21 cellular contexts compared by ENCODE assay signal in genomic region chr17:19410101-19410500, GRCh38. TPM values are rescaled to one million over a fixed set of nuclear protein-coding genes. Genes with fewer than 3 reads are reported as not detected.
A peak's percentile ranks its signal among the peaks of the same experiment; 100 is the strongest.
DNase-seq lines count a peak whose midpoint lies in the region; ATAC-seq, FAIRE-seq and TF ChIP-seq lines count a peak whose summit lies in the region.
"Had no signal": no experiment of that assay in that cellular context is flagged by ENCODE, and none has a peak within 500 bp of the region (broad histone marks: within the 10 kb centered on the region; RNA-seq: fewer than 3 reads in every experiment).

No MANE protein-coding gene starts in this region.

- CTCF ChIA-PET in IMR-90 (lab: Yijun Ruan, JAX) = interaction anchor here (0.7 to 2.5 kb wide), 2 partner anchors 10 to 47 kb away, joined by 3 to 12 read pairs; partner anchors contain the start of gene B9D1

- H3K4me3 ChIP-seq in IMR-90 (ENCODE audit: insufficient read depth, low read depth, low read length) (no peak overlapping the region), astrocyte (ENCODE audit: insufficient read depth, low read depth, low read length) (no peak overlapping the region), neuronal stem cell (ENCODE audit: low read length in 2 of 2) (no peak overlapping the region), esophagus muscularis mucosa (no peak overlapping the region)
- H3K4me3 ChIP-seq: ovary, SJSA1 had no signal

- H3K56ac ChIP-seq in IMR-90 (ENCODE audit: extremely low read depth, insufficient read depth, low read length) = no peak overlapping the region

- H2BK12ac ChIP-seq in neuronal stem cell (ENCODE audit: low read length) = no peak overlapping the region

- in situ Hi-C loops in IMR-90 (cut with MboI; ENCODE audit: low sequenced_read_pairs) = no loop called here

- intact Hi-C loops in IMR-90 (cut with micrococcal nuclease) = no loop called here
- intact Hi-C loops in esophagus muscularis mucosa (cut with DNase I) = no loop called here

- no peak for DNase-seq in IMR-90
- no peak for DNase-seq in astrocyte (ENCODE audit: low read depth)
- DNase-seq in foreskin keratinocyte = no peak
- no peak for DNase-seq in neuronal stem cell (ENCODE audit: low spot score)
- no peak for DNase-seq in glomerular visceral epithelial cell (ENCODE audit: extremely low spot score)
- no peak for DNase-seq in esophagus muscularis mucosa (ENCODE audit: extremely low spot score)
- DNase-seq: activated CD4-positive, CD25-positive, alpha-beta regulatory T cell; activated T-cell treated with anti-CD3 and anti-CD28 coated beads, Interleukin-2, amount 50 U/mL, for 48 hours; DMS 273 treated with DMSO at 0.1 percent for 48 hours; H9; naive thymus-derived CD4-positive, alpha-beta T cell; NCI-H187; ovary; T-cell; transverse colon had no signal

- TF ChIP-seq RAD21 in IMR-90 (IDR thresholded peaks at IDR 0.05; ENCODE audit: low read length) = no peak

- H3K9me3 ChIP-seq in IMR-90 (ENCODE audit: control insufficient read depth, insufficient read depth, low read length) = no peaks in the 10 kb centered on the region
- H3K9me3 ChIP-seq in astrocyte (ENCODE audit: insufficient read depth, low read depth, low read length) = no peaks in the 10 kb centered on the region
- no peaks in the 10 kb centered on the region for H3K9me3 ChIP-seq in neuronal stem cell (replicated peaks in 1 of 2; ENCODE audit: control insufficient read depth in 2 of 2, insufficient read depth in 1 of 2, low read depth in 1 of 2, low read length in 2 of 2)
- H3K9me3 ChIP-seq in esophagus muscularis mucosa = no peaks in the 10 kb centered on the region
- H3K9me3 ChIP-seq: ovary, SJSA1, transverse colon had no signal

- peak overlapping the region; percentile 29 for H2BK120ac ChIP-seq in IMR-90 (ENCODE audit: low read depth, low read length)
- H2BK120ac ChIP-seq in neuronal stem cell (ENCODE audit: low read depth, low read length) = no peak overlapping the region

- H3K27me3 Mint-ChIP-seq in astrocyte (ENCODE audit: low read depth, unreplicated experiment) = peaks cover 16% of the 10 kb centered on the region

- dilution Hi-C loops in IMR-90 (cut with HindIII; ENCODE audit: low sequenced_read_pairs, unreplicated experiment) = no loop called here

- H3K4me3 Mint-ChIP-seq in astrocyte (ENCODE audit: unreplicated experiment) = peak overlapping the region; percentile 60
- H3K4me3 Mint-ChIP-seq: IgD-negative memory B cell; naive thymus-derived CD4-positive, alpha-beta T cell; stimulated activated effector memory CD8-positive, alpha-beta T cell treated with anti-CD3 and anti-CD28 coated beads, Interleukin-12 subunit alpha, Interleukin-12 subunit beta, amount 100 ng/mL, for 72 hours; T-cell had no signal

- peaks cover 11% of the 10 kb centered on the region for H3K9me1 ChIP-seq in IMR-90 (ENCODE audit: insufficient read depth, low read length)

- no peak overlapping the region for H3K27ac Mint-ChIP-seq in astrocyte (ENCODE audit: unreplicated experiment)
- H3K27ac Mint-ChIP-seq: H9; stimulated activated effector memory CD8-positive, alpha-beta T cell treated with anti-CD3 and anti-CD28 coated beads, Interleukin-12 subunit alpha, Interleukin-12 subunit beta, amount 100 ng/mL, for 72 hours; T-cell had no signal

- H3K4ac ChIP-seq in IMR-90 (ENCODE audit: low read depth, low read length) (peak overlapping the region; percentile 17; the same call in 1 of the 2 replicates), neuronal stem cell (ENCODE audit: low read length) (no peak overlapping the region)

- no peak for FAIRE-seq in astrocyte (lab: Jason Lieb, UNC)

- H2BK15ac ChIP-seq in IMR-90 (ENCODE audit: low read depth, low read length) (no peak overlapping the region), neuronal stem cell (ENCODE audit: low read length) (no peak overlapping the region)

- ATAC-seq in IMR-90 (ENCODE audit: low read depth) = no peak
- peak; percentile 2 for ATAC-seq in foreskin keratinocyte
- ATAC-seq in HG02884 (IDR thresholded peaks at IDR 0.05; ENCODE audit: unreplicated experiment) = no peak
- ATAC-seq: naive thymus-derived CD4-positive, alpha-beta T cell; T-cell had no signal

- no peaks in the 10 kb centered on the region for H3K9me3 Mint-ChIP-seq in astrocyte (ENCODE audit: unreplicated experiment)
- H3K9me3 Mint-ChIP-seq: H9; IgD-negative memory B cell; naive thymus-derived CD4-positive, alpha-beta T cell; stimulated activated effector memory CD8-positive, alpha-beta T cell treated with anti-CD3 and anti-CD28 coated beads, Interleukin-12 subunit alpha, Interleukin-12 subunit beta, amount 100 ng/mL, for 72 hours; T-cell had no signal

- no peaks in the 10 kb centered on the region for H3K36me3 ChIP-seq in IMR-90 (ENCODE audit: control insufficient read depth, insufficient read depth, low read length)
- H3K36me3 ChIP-seq in astrocyte (ENCODE audit: insufficient read depth, low read length) = no peaks in the 10 kb centered on the region
- H3K36me3 ChIP-seq in neuronal stem cell (replicated peaks in 1 of 2; ENCODE audit: control insufficient read depth in 2 of 2, insufficient read depth in 2 of 2, low read length in 2 of 2) = no peaks in the 10 kb centered on the region
- no peaks in the 10 kb centered on the region for H3K36me3 ChIP-seq in esophagus muscularis mucosa
- H3K36me3 ChIP-seq: ovary, SJSA1, transverse colon had no signal

- no peaks in the 10 kb centered on the region for H3K36me3 Mint-ChIP-seq in astrocyte (ENCODE audit: low read depth, unreplicated experiment)
- H3K36me3 Mint-ChIP-seq: IgD-negative memory B cell; naive thymus-derived CD4-positive, alpha-beta T cell; stimulated activated effector memory CD8-positive, alpha-beta T cell treated with anti-CD3 and anti-CD28 coated beads, Interleukin-12 subunit alpha, Interleukin-12 subunit beta, amount 100 ng/mL, for 72 hours; T-cell had no signal

- H2BK5ac ChIP-seq in IMR-90 (ENCODE audit: low read depth, low read length, poor library complexity, severe bottlenecking) = no peak overlapping the region
- H2BK5ac ChIP-seq in neuronal stem cell (ENCODE audit: low read length) = no peak overlapping the region

- no peaks in the 10 kb centered on the region for H3K79me2 ChIP-seq in astrocyte (ENCODE audit: insufficient read depth, low read length)

- TF ChIP-seq POLR2A in IMR-90 (IDR thresholded peaks at IDR 0.05; ENCODE audit: low read depth, low read length) (no peak), esophagus muscularis mucosa (IDR thresholded peaks at IDR 0.05; ENCODE audit: low read depth) (no peak)

- no peak overlapping the region for H4K5ac ChIP-seq in IMR-90 (ENCODE audit: low read depth, low read length)

- TF ChIP-seq EP300 in esophagus muscularis mucosa (IDR thresholded peaks at IDR 0.05) = no peak

- H3K4me1 Mint-ChIP-seq in astrocyte (ENCODE audit: low read depth, unreplicated experiment) = peaks cover 9% of the 10 kb centered on the region
- H3K4me1 Mint-ChIP-seq: naive thymus-derived CD4-positive, alpha-beta T cell; stimulated activated effector memory CD8-positive, alpha-beta T cell treated with anti-CD3 and anti-CD28 coated beads, Interleukin-12 subunit alpha, Interleukin-12 subunit beta, amount 100 ng/mL, for 72 hours; T-cell had no signal

- H3K4me2 ChIP-seq in IMR-90 (ENCODE audit: low read depth, low read length) (no peak overlapping the region), astrocyte (ENCODE audit: low read length) (peak overlapping the region; percentile 82), neuronal stem cell (ENCODE audit: insufficient read depth, low read length, poor library complexity, severe bottlenecking) (no peak overlapping the region)

- H3K18ac ChIP-seq in IMR-90 (ENCODE audit: low read depth, low read length) = no peak overlapping the region
- H3K18ac ChIP-seq in neuronal stem cell (ENCODE audit: low read length) = no peak overlapping the region

- H4K91ac ChIP-seq in IMR-90 (ENCODE audit: insufficient read depth, low read depth, low read length) (peak overlapping the region; percentile 33; the same call in 1 of the 2 replicates), neuronal stem cell (ENCODE audit: low read depth, low read length, poor library complexity) (no peak overlapping the region)

- peak overlapping the region; percentile 37 for H2AK5ac ChIP-seq in IMR-90 (ENCODE audit: low read depth, low read length)
- peak overlapping the region; percentile 14 for H2AK5ac ChIP-seq in neuronal stem cell (ENCODE audit: low read depth, low read length)

- POLR2A ChIA-PET in IMR-90 (lab: Charles Lee; ENCODE audit: unreplicated experiment) = interaction anchor here (0.6 kb wide), 2 partner anchors 23 to 32 kb away, joined by 4 to 7 read pairs; partner anchors contain the start of gene MFAP4

- no peak overlapping the region for H2BK20ac ChIP-seq in IMR-90 (ENCODE audit: low read depth, low read length)

- H3K9ac ChIP-seq in IMR-90 (ENCODE audit: low read depth, low read length) (no peak overlapping the region), astrocyte (ENCODE audit: low read length) (no peak overlapping the region), neuronal stem cell (ENCODE audit: low read depth, low read length, poor library complexity) (no peak overlapping the region)

- H4K8ac ChIP-seq in IMR-90 (ENCODE audit: low read depth in 2 of 2, low read length in 2 of 2) (0 out of 4 replicates have a peak overlapping the region, but pooled peaks of 1 of the 2 experiments have one; percentile 10), neuronal stem cell (ENCODE audit: low read depth, low read length) (no peak overlapping the region)

- H2AFZ ChIP-seq in IMR-90 (replicated peaks; ENCODE audit: low read length, poor library complexity) = peak overlapping the region; percentile 77
- no peak overlapping the region for H2AFZ ChIP-seq in astrocyte (ENCODE audit: low read depth, low read length)
- H2AFZ ChIP-seq in neuronal stem cell (ENCODE audit: low read length) = no peak overlapping the region

- H3K27me3 ChIP-seq in IMR-90 (ENCODE audit: control insufficient read depth, insufficient read depth, low read length) (no peaks in the 10 kb centered on the region), astrocyte (ENCODE audit: insufficient read depth, low read length) (no peaks in the 10 kb centered on the region), foreskin keratinocyte (peaks cover 3% of the 10 kb centered on the region), neuronal stem cell (ENCODE audit: control insufficient read depth in 3 of 3, insufficient read depth in 3 of 3, low read depth in 1 of 3, low read length in 3 of 3) (peaks cover 0 to 33% (median 0%) of the 10 kb centered on the region in 3 experiments), esophagus muscularis mucosa (no peaks in the 10 kb centered on the region)
- H3K27me3 ChIP-seq: ovary, SJSA1, transverse colon had no signal

- H3K79me1 ChIP-seq in IMR-90 (ENCODE audit: low read depth in 1 of 2, low read length in 2 of 2) (no peaks in the 10 kb centered on the region), neuronal stem cell (ENCODE audit: low read depth, low read length) (no peaks in the 10 kb centered on the region)

- H3K14ac ChIP-seq in IMR-90 (replicated peaks; ENCODE audit: low read depth, low read length) (no peak overlapping the region), neuronal stem cell (ENCODE audit: low read length) (no peak overlapping the region)

- no TSS peak for BruUV-seq in IMR-90 (replicated peaks; lab: Mats Ljungman, UMichigan)

- TF ChIP-seq CTCF in IMR-90 (conservative IDR thresholded peaks at IDR 0.05; ENCODE audit: low read depth, low read length) (no peak), astrocyte (IDR thresholded peaks at IDR 0.05; ENCODE audit: insufficient read depth, low read depth, low read length) (no peak), foreskin keratinocyte (conservative IDR thresholded peaks at IDR 0.05) (no peak), esophagus muscularis mucosa (IDR thresholded peaks at IDR 0.05) (no peak)

- no peak overlapping the region for H3K23ac ChIP-seq in IMR-90 (ENCODE audit: low read depth, low read length)
- no peak overlapping the region for H3K23ac ChIP-seq in neuronal stem cell (ENCODE audit: low read depth, low read length, poor library complexity)

- H3K27ac ChIP-seq in IMR-90 (ENCODE audit: insufficient read depth, low read length) = no peak overlapping the region
- H3K27ac ChIP-seq in astrocyte (ENCODE audit: low read depth, low read length) = no peak overlapping the region
- no peak overlapping the region for H3K27ac ChIP-seq in foreskin keratinocyte
- no peak overlapping the region for H3K27ac ChIP-seq in neuronal stem cell (replicated peaks; ENCODE audit: low read length)
- no peak overlapping the region for H3K27ac ChIP-seq in esophagus muscularis mucosa (replicated peaks in 1 of 4)
- H3K27ac ChIP-seq: ovary, SJSA1 had no signal

- peaks cover 11% of the 10 kb centered on the region; the same call in 1 of the 2 replicates for H3K4me1 ChIP-seq in IMR-90 (ENCODE audit: control insufficient read depth, insufficient read depth, low read length)
- peaks cover 25% of the 10 kb centered on the region for H3K4me1 ChIP-seq in astrocyte (ENCODE audit: insufficient read depth, low read length)
- no peaks in the 10 kb centered on the region for H3K4me1 ChIP-seq in foreskin keratinocyte
- peaks cover 0 to 13% of the 10 kb centered on the region in 2 donors for H3K4me1 ChIP-seq in neuronal stem cell (ENCODE audit: control insufficient read depth in 2 of 2, insufficient read depth in 1 of 2, low read depth in 1 of 2, low read length in 2 of 2)
- H3K4me1 ChIP-seq in esophagus muscularis mucosa = peaks cover 4 to 18% (median 17%) of the 10 kb centered on the region in 4 donors
- H3K4me1 ChIP-seq: SJSA1 had no signal

- WGBS in IMR-90 (ENCODE audit: extremely low coverage in 2 of 2, insufficient read length in 1 of 2), 2 experiments = 92% methylated on average over 4 of the region's 7 CpGs; no CpG with 5 or more reads in 1 of the 2 experiments
- WGBS in neuronal stem cell (ENCODE audit: extremely low coverage in 2 of 2, insufficient read length in 2 of 2, insufficient replicate concordance in 1 of 2), 2 donors = no CpG with 5 or more reads among the region's 7 CpGs
- 90% methylated on average over 7 of the region's 7 CpGs for WGBS in esophagus muscularis mucosa

- H4K20me1 ChIP-seq in IMR-90 (ENCODE audit: insufficient read depth, low read length) (no peaks in the 10 kb centered on the region), astrocyte (ENCODE audit: insufficient read depth, low read length) (no peaks in the 10 kb centered on the region)

- H2AK9ac ChIP-seq in IMR-90 (replicated peaks; ENCODE audit: low read depth, low read length, poor library complexity) = peak overlapping the region; percentile 85

RNA-seq across cellular contexts. Expression of gene RNF112, which starts 0.9 kb away (rescaled TPM):
- total RNA-seq in IMR-90 (2012; rRNA removed) = 1.7 and 2.5 TPM in 2 replicates
- polyA plus RNA-seq in IMR-90 (2012; rRNA removed) = 5.5 and 5.7 TPM in 2 replicates
- polyA plus RNA-seq in IMR-90 (2012; cell fraction: cytosol; rRNA removed) = 2.2 and 2.8 TPM in 2 replicates
- 32.3 and 51.9 TPM in 2 replicates for polyA plus RNA-seq in IMR-90 (2012; cell fraction: nucleus; rRNA removed; ENCODE audit: low replicate concordance)
- 0.36 and 0.96 TPM in 2 replicates for total RNA-seq in astrocyte
- total RNA-seq in foreskin keratinocyte = 0.07 and 0.14 TPM in 2 replicates
- polyA plus RNA-seq in foreskin keratinocyte = 0.04 and 0.07 TPM in 2 replicates
- polyA plus RNA-seq in neuronal stem cell (2013, experiment 1 of 2) = 1.4 TPM
- 1.1 TPM for polyA plus RNA-seq in neuronal stem cell (2013, experiment 2 of 2)
- total RNA-seq in esophagus muscularis mucosa = 1 to 10 TPM; 2.3 to 5.4 (median 4.3) TPM
- total RNA-seq: SJSA1 had no signal
- polyA plus RNA-seq: IgD-negative memory B cell had no signal

RNA-seq across cellular contexts. Expression of gene MFAP4, which starts 23.1 kb away (rescaled TPM):
- total RNA-seq in IMR-90 (2012; rRNA removed) = 5.0 and 7.0 TPM in 2 replicates
- polyA plus RNA-seq in IMR-90 (2012; rRNA removed) = 69.5 and 71.6 TPM in 2 replicates
- 64.0 and 103 TPM in 2 replicates for polyA plus RNA-seq in IMR-90 (2012; cell fraction: cytosol; rRNA removed)
- polyA plus RNA-seq in IMR-90 (2012; cell fraction: nucleus; rRNA removed; ENCODE audit: low replicate concordance) = 30.2 and 36.0 TPM in 2 replicates
- total RNA-seq in astrocyte = 0.93 and 3.7 TPM in 2 replicates
- not detected in 2 replicates for total RNA-seq in foreskin keratinocyte
- polyA plus RNA-seq in foreskin keratinocyte = not detected in 2 replicates
- 0.18 TPM for polyA plus RNA-seq in neuronal stem cell (2013, experiment 1 of 2)
- 0.07 TPM for polyA plus RNA-seq in neuronal stem cell (2013, experiment 2 of 2)
- 100 to 1,000 TPM; 127 to 315 (median 226) TPM for total RNA-seq in esophagus muscularis mucosa
- total RNA-seq: glomerular endothelial cell; naive thymus-derived CD4-positive, alpha-beta T cell; NCI-H460 had no signal
- polyA plus RNA-seq: IgD-negative memory B cell; naive thymus-derived CD4-positive, alpha-beta T cell had no signal

RNA-seq across cellular contexts. Expression of gene MAPK7, which starts 31.8 kb away (rescaled TPM):
- total RNA-seq in IMR-90 (2012; rRNA removed) (6.4 and 9.7 TPM in 2 replicates), astrocyte (25.1 and 34.3 TPM in 2 replicates), foreskin keratinocyte (12.3 and 13.5 TPM in 2 replicates), esophagus muscularis mucosa (10 to 100 TPM; 26.3 to 41.4 (median 33.2) TPM)
- polyA plus RNA-seq in IMR-90 (2012; rRNA removed) (20.7 and 25.4 TPM in 2 replicates), foreskin keratinocyte (11.8 TPM in 2 replicates)
- polyA plus RNA-seq in IMR-90 (2012; cell fraction: cytosol; rRNA removed) = 31.6 and 31.9 TPM in 2 replicates
- 48.2 and 94.1 TPM in 2 replicates for polyA plus RNA-seq in IMR-90 (2012; cell fraction: nucleus; rRNA removed; ENCODE audit: low replicate concordance)
- 21.1 TPM for polyA plus RNA-seq in neuronal stem cell (2013, experiment 1 of 2)
- 21.3 TPM for polyA plus RNA-seq in neuronal stem cell (2013, experiment 2 of 2)

RNA-seq across cellular contexts. Expression of gene B9D1, which starts 47.6 kb away (rescaled TPM):
- total RNA-seq in IMR-90 (2012; rRNA removed) (23.3 and 42.5 TPM in 2 replicates), astrocyte (10.2 and 10.9 TPM in 2 replicates), foreskin keratinocyte (32.6 and 34.7 TPM in 2 replicates), esophagus muscularis mucosa (10 to 100 TPM in 1 of 4 donors, 1 to 10 TPM in 3; 9.5 to 13.8 (median 9.9) TPM)
- polyA plus RNA-seq in IMR-90 (2012; rRNA removed) (43.8 and 54.9 TPM in 2 replicates), foreskin keratinocyte (46.6 and 52.2 TPM in 2 replicates)
- polyA plus RNA-seq in IMR-90 (2012; cell fraction: cytosol; rRNA removed) = 53.7 and 71.4 TPM in 2 replicates
- 30.7 and 46.9 TPM in 2 replicates for polyA plus RNA-seq in IMR-90 (2012; cell fraction: nucleus; rRNA removed; ENCODE audit: low replicate concordance)
- polyA plus RNA-seq in neuronal stem cell (2013, experiment 1 of 2) = 22.2 TPM
- polyA plus RNA-seq in neuronal stem cell (2013, experiment 2 of 2) = 23.4 TPM

Comparison
In these comparisons a context has a peak if more than half of its experiments do, and no peak if none do; other contexts are left out.
1. RNA of gene MFAP4, which starts 23.1 kb away (total RNA-seq): 127 to 315 TPM in esophagus muscularis mucosa; 5.0 to 7.0 TPM in IMR-90, 0.93 to 3.7 TPM in astrocyte and not detected in foreskin keratinocyte; every median in the first group is over 10 times any median in the second.